26 cellular contexts compared by ENCODE assay signal in the genomic region with DNA sequence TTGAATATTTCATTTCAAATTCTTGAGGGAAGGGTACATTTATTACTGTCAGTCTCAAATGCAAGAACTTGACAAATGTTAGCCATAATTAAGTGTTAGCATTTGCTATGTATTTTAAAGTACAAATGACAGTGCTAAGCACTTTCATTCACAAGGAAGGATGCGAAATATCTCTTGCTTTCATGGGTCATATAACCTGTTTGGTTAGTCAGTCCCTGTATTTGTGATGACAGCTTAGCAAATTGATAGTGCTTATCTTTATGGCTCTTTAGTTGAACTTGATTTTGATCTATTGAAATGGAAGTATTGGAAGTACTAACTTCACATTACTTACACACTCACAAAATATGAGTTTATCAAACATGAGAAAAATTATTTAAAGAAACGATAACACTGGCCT.
"Had no signal": no experiment of that assay in that cellular context is flagged by ENCODE, and none has a peak within 500 bp of the region (broad histone marks: within the 10 kb centered on the region; RNA-seq: fewer than 3 reads in every experiment).

No MANE protein-coding gene starts in this region.

- H3K27me3 ChIP-seq: cardiac muscle cell, foreskin keratinocyte, sigmoid colon, transverse colon had no signal

- FAIRE-seq: endometrium, urothelium cell line had no signal

- H3K4me3 ChIP-seq: cardiac muscle cell, left ventricle myocardium inferior, sigmoid colon, transverse colon had no signal

- H3K4me1 Mint-ChIP-seq: activated CD4-positive, alpha-beta T cell treated with anti-CD3 and anti-CD28 coated beads for 36 hours had no signal

- H3K27ac Mint-ChIP-seq: activated B cell treated with CpG ODN at 0.5 μM for 24 hours; activated CD4-positive, alpha-beta T cell treated with anti-CD3 and anti-CD28 coated beads for 36 hours; activated naive CD4-positive, alpha-beta T cell treated with anti-CD3 and anti-CD28 coated beads for 36 hours; activated naive CD8-positive, alpha-beta T cell treated with anti-CD3 and anti-CD28 coated beads, Interleukin-2, amount 10 ng/mL, durations not matched to agents 7 days and 5 days; dendritic cell treated with granulocyte-macrophage colony-stimulating factor and Interleukin-4, amounts not matched to agents 40 ng/mL and 50 ng/mL, for 4 days; mesothelial cell of epicardium; natural killer cell; progenitor cell of endocrine pancreas; stimulated activated naive B cell treated with anti-CD40 and anti-IgM and Interleukin-4, amounts not matched to agents 10 μg/mL and 1 μg/mL and 100 μg/mL, for 72 hours had no signal

- H3K36me3 Mint-ChIP-seq: activated naive CD8-positive, alpha-beta T cell treated with anti-CD3 and anti-CD28 coated beads, Interleukin-2, amount 10 ng/mL, durations not matched to agents 7 days and 5 days; mesothelial cell of epicardium; natural killer cell; stimulated activated naive B cell treated with anti-CD40 and anti-IgM and Interleukin-4, amounts not matched to agents 10 μg/mL and 1 μg/mL and 100 μg/mL, for 72 hours had no signal

- DNase-seq: activated B cell treated with CpG ODN at 0.5 μM for 24 hours; activated CD4-positive, alpha-beta T cell treated with anti-CD3 and anti-CD28 coated beads for 36 hours; activated CD4-positive, alpha-beta T cell treated with anti-CD3 and anti-CD28 coated beads, Interleukin-2, amount 50 U/mL, for 4 hours; activated effector memory CD4-positive, alpha-beta T cell treated with Interleukin-2 at 50 U/mL for 16 hours; activated naive CD4-positive, alpha-beta T cell treated with anti-CD3 and anti-CD28 coated beads for 36 hours; activated naive CD8-positive, alpha-beta T cell treated with anti-CD3 and anti-CD28 coated beads, Interleukin-2, amount 10 ng/mL, durations not matched to agents 7 days and 5 days; activated T-cell treated with anti-CD3 and anti-CD28 coated beads, Interleukin-2, amount 50 U/mL, for 48 hours; amniotic stem cell; effector CD4-positive, alpha-beta T cell; foreskin keratinocyte; kidney glomerular epithelial cell; left ventricle myocardium inferior; natural killer cell; retina; sigmoid colon; stimulated activated CD4-positive, alpha-beta T cell treated with anti-CD3 and anti-CD28 coated beads, Interleukin-2, amount 100 ng/mL, for 48 hours; stimulated activated CD8-positive, alpha-beta memory T cell treated with anti-CD3 and anti-CD28 coated beads, Interleukin-4, amount 100 ng/mL, for 48 hours; stimulated activated naive B cell treated with anti-CD40 and anti-IgM and Interleukin-4, amounts not matched to agents 10 μg/mL and 1 μg/mL and 100 μg/mL, for 72 hours; T1000; transverse colon had no signal

- H3K4me3 Mint-ChIP-seq: activated B cell treated with CpG ODN at 0.5 μM for 24 hours; activated CD4-positive, alpha-beta T cell treated with anti-CD3 and anti-CD28 coated beads for 36 hours; activated naive CD4-positive, alpha-beta T cell treated with anti-CD3 and anti-CD28 coated beads for 36 hours; activated naive CD8-positive, alpha-beta T cell treated with anti-CD3 and anti-CD28 coated beads, Interleukin-2, amount 10 ng/mL, durations not matched to agents 7 days and 5 days; dendritic cell treated with granulocyte-macrophage colony-stimulating factor and Interleukin-4, amounts not matched to agents 40 ng/mL and 50 ng/mL, for 4 days; mesothelial cell of epicardium; natural killer cell; stimulated activated naive B cell treated with anti-CD40 and anti-IgM and Interleukin-4, amounts not matched to agents 10 μg/mL and 1 μg/mL and 100 μg/mL, for 72 hours had no signal

- H3K27ac ChIP-seq: cardiac muscle cell, foreskin keratinocyte, left ventricle myocardium inferior, sigmoid colon, transverse colon had no signal

- H3K36me3 ChIP-seq: cardiac muscle cell, left ventricle myocardium inferior, sigmoid colon, transverse colon had no signal

- H3K27me3 Mint-ChIP-seq: activated B cell treated with CpG ODN at 0.5 μM for 24 hours; activated naive CD8-positive, alpha-beta T cell treated with anti-CD3 and anti-CD28 coated beads, Interleukin-2, amount 10 ng/mL, durations not matched to agents 7 days and 5 days; dendritic cell treated with granulocyte-macrophage colony-stimulating factor and Interleukin-4, amounts not matched to agents 40 ng/mL and 50 ng/mL, for 4 days; progenitor cell of endocrine pancreas; stimulated activated naive B cell treated with anti-CD40 and anti-IgM and Interleukin-4, amounts not matched to agents 10 μg/mL and 1 μg/mL and 100 μg/mL, for 72 hours had no signal

- H3K9me3 ChIP-seq: left ventricle myocardium inferior, sigmoid colon, transverse colon had no signal

- ATAC-seq: activated CD4-positive, alpha-beta T cell treated with anti-CD3 and anti-CD28 coated beads for 36 hours; foreskin keratinocyte; natural killer cell; stimulated activated naive B cell treated with anti-CD40 and anti-IgM and Interleukin-4, amounts not matched to agents 10 μg/mL and 1 μg/mL and 100 μg/mL, for 72 hours had no signal

- H3K9me3 Mint-ChIP-seq: activated naive CD4-positive, alpha-beta T cell treated with anti-CD3 and anti-CD28 coated beads for 36 hours; natural killer cell had no signal
